2 cellular contexts compared by ENCODE assay signal in genomic region chr6:143689852-143690251, GRCh38.
TF ChIP-seq lines count a peak whose summit lies in the region.

No MANE protein-coding gene starts in this region.

TF ChIP-seq in SK-N-SH, 30 proteins besides CTCF, POLR2A, EP300 and RAD21 (continued from another document):
- TF ChIP-seq EZH2phosphoT487 (IDR thresholded peaks at IDR 0.05; ENCODE audit: borderline replicate concordance, low read depth) = no peak
- TF ChIP-seq USF1 (IDR thresholded peaks at IDR 0.05; ENCODE audit: borderline replicate concordance, low read depth) = no peak
- TF ChIP-seq ELF1 (IDR thresholded peaks at IDR 0.05) = no peak
- 0 out of 2 replicates have a peak, but pooled peaks have one; percentile 5 for TF ChIP-seq TCF12 (IDR thresholded peaks at IDR 0.05)

TF ChIP-seq in SK-N-SH treated with all-trans-retinoic acid at 6 μM for 48 hours, 23 proteins besides CTCF, POLR2A, EP300 and RAD21 (continued from another document):
- TF ChIP-seq PPARA (CRISPR knock-in tag; IDR thresholded peaks at IDR 0.05; ENCODE audit: borderline replicate concordance) (no peak), TCF4 (CRISPR knock-in tag; IDR thresholded peaks at IDR 0.05; ENCODE audit: borderline replicate concordance) (no peak), ZNF70 (CRISPR knock-in tag; IDR thresholded peaks at IDR 0.05) (no peak), TOX (CRISPR knock-in tag; IDR thresholded peaks at IDR 0.05; ENCODE audit: borderline replicate concordance) (no peak), ARNTL (CRISPR knock-in tag; IDR thresholded peaks at IDR 0.05; ENCODE audit: borderline replicate concordance, low read depth) (no peak), CSDC2 (CRISPR knock-in tag; IDR thresholded peaks at IDR 0.05) (no peak), SNAI2 (CRISPR knock-in tag; IDR thresholded peaks at IDR 0.05) (no peak), ESRRG (CRISPR knock-in tag; IDR thresholded peaks at IDR 0.05) (no peak), ZC3H10 (CRISPR knock-in tag; IDR thresholded peaks at IDR 0.05) (no peak), ZFP3 (CRISPR knock-in tag; IDR thresholded peaks at IDR 0.05) (no peak), CSRNP3 (CRISPR knock-in tag; IDR thresholded peaks at IDR 0.05) (no peak), ZNF8 (CRISPR knock-in tag; IDR thresholded peaks at IDR 0.05) (no peak), BACH2 (CRISPR knock-in tag; IDR thresholded peaks at IDR 0.05; ENCODE audit: borderline replicate concordance) (no peak), TSHZ2 (CRISPR knock-in tag; IDR thresholded peaks at IDR 0.05) (no peak)
